13 cellular contexts compared by ENCODE assay signal in genomic region chr10:102492983-102493382, GRCh38. TPM values are rescaled to one million over a fixed set of nuclear protein-coding genes. Genes with fewer than 3 reads are reported as not detected.
DNase-seq lines count a peak whose midpoint lies in the region; ATAC-seq and TF ChIP-seq lines count a peak whose summit lies in the region.
"Had no signal": no experiment of that assay in that cellular context is flagged by ENCODE, and none has a peak within 500 bp of the region (broad histone marks: within the 10 kb centered on the region; RNA-seq: fewer than 3 reads in every experiment).

No MANE protein-coding gene starts in this region.

- H3K4me3 Mint-ChIP-seq in activated CD8-positive, alpha-beta memory T cell treated with anti-CD3 and anti-CD28 coated beads, Interleukin-2, amount 10 ng/mL, durations not matched to agents 7 days and 5 days, result no peak overlapping the region
- H3K4me3 Mint-ChIP-seq: activated T-helper 1 cell treated with anti-CD3 and anti-CD28 coated beads, Interleukin-12 subunit alpha, Interleukin-12 subunit beta, Interleukin-2, Interleukin-4 antibody, amounts not matched to agents 30 ng/mL and 10 ng/mL and 1 ng/mL, durations not matched to agents 14 hours and 24 hours and 36 hours; B cell; T-helper 2 cell treated with Interferon-gamma antibody and Interleukin-4, amounts not matched to agents 5 μg/mL and 100 μg/mL, for 36 hours had no signal

- peaks cover 12% of the 10 kb centered on the region for H3K4me1 Mint-ChIP-seq in activated CD8-positive, alpha-beta memory T cell treated with anti-CD3 and anti-CD28 coated beads, Interleukin-2, amount 10 ng/mL, durations not matched to agents 7 days and 5 days

- H3K9me3 ChIP-seq in lower lobe of right lung, result no peaks in the 10 kb centered on the region

- no peak for TF ChIP-seq CTCF in lower lobe of right lung (IDR thresholded peaks at IDR 0.05)

- no peaks in the 10 kb centered on the region for H3K9me3 Mint-ChIP-seq in activated CD8-positive, alpha-beta memory T cell treated with anti-CD3 and anti-CD28 coated beads, Interleukin-2, amount 10 ng/mL, durations not matched to agents 7 days and 5 days (ENCODE audit: low read depth)
- H3K9me3 Mint-ChIP-seq: activated T-helper 1 cell treated with anti-CD3 and anti-CD28 coated beads, Interleukin-12 subunit alpha, Interleukin-12 subunit beta, Interleukin-2, Interleukin-4 antibody, amounts not matched to agents 30 ng/mL and 10 ng/mL and 1 ng/mL, durations not matched to agents 14 hours and 24 hours and 36 hours; T-helper 2 cell treated with Interferon-gamma antibody and Interleukin-4, amounts not matched to agents 5 μg/mL and 100 μg/mL, for 36 hours had no signal

- H3K4me3 ChIP-seq in lower lobe of right lung, result no peak overlapping the region

- intact Hi-C loops in lower lobe of right lung (cut with DNase I), result no loop called here

- no peak for DNase-seq in activated CD8-positive, alpha-beta memory T cell treated with anti-CD3 and anti-CD28 coated beads, Interleukin-2, amount 10 ng/mL, durations not matched to agents 7 days and 5 days
- no peak for DNase-seq in activated CD8-positive, alpha-beta memory T cell treated with anti-CD3 and anti-CD28 coated beads, Interleukin-2, amount 50 U/mL, for 48 hours
- DNase-seq in cerebellar cortex (ENCODE audit: low spot score) (peak; percentile 62), lower lobe of right lung (no peak), GOT3 (lab: John Stamatoyannopoulos, UW) (no peak)
- DNase-seq: KG1; NK-92 treated with Interleukin-12 subunit alpha and Interleukin-12 subunit beta, amount 100 ng/mL, for 24 hours had no signal

- no peaks in the 10 kb centered on the region for H3K27me3 ChIP-seq in lower lobe of right lung (ENCODE audit: low read depth)

- peaks cover 7% of the 10 kb centered on the region for H3K36me3 Mint-ChIP-seq in activated CD8-positive, alpha-beta memory T cell treated with anti-CD3 and anti-CD28 coated beads, Interleukin-2, amount 10 ng/mL, durations not matched to agents 7 days and 5 days

- H3K27ac Mint-ChIP-seq in activated CD8-positive, alpha-beta memory T cell treated with anti-CD3 and anti-CD28 coated beads, Interleukin-2, amount 10 ng/mL, durations not matched to agents 7 days and 5 days, result peak overlapping the region; percentile 10
- H3K27ac Mint-ChIP-seq: activated T-helper 1 cell treated with anti-CD3 and anti-CD28 coated beads, Interleukin-12 subunit alpha, Interleukin-12 subunit beta, Interleukin-2, Interleukin-4 antibody, amounts not matched to agents 30 ng/mL and 10 ng/mL and 1 ng/mL, durations not matched to agents 14 hours and 24 hours and 36 hours; B cell had no signal

- H3K27ac ChIP-seq in lower lobe of right lung (peak overlapping the region; percentile 58), temporal lobe (ENCODE audit: low read depth, low read length) (peak overlapping the region; percentile 44)

- CTCF ChIA-PET in activated CD8-positive, alpha-beta memory T cell treated with anti-CD3 and anti-CD28 coated beads, Interleukin-2, amount 10 ng/mL, durations not matched to agents 7 days and 5 days (lab: Charles Lee), result no interaction called here

- H3K4me1 ChIP-seq in lower lobe of right lung, result peaks cover 47% of the 10 kb centered on the region

- ATAC-seq in activated CD8-positive, alpha-beta memory T cell treated with anti-CD3 and anti-CD28 coated beads, Interleukin-2, amount 10 ng/mL, durations not matched to agents 7 days and 5 days, result no peak
- ATAC-seq in lower lobe of right lung (peak; percentile 85 to 88), GM18907 (IDR thresholded peaks at IDR 0.05; ENCODE audit: unreplicated experiment) (no peak), GM18870 (IDR thresholded peaks at IDR 0.05; ENCODE audit: unreplicated experiment) (no peak)

- H3K36me3 ChIP-seq in lower lobe of right lung, result peaks cover 40% of the 10 kb centered on the region

- no peaks in the 10 kb centered on the region for H3K27me3 Mint-ChIP-seq in activated CD8-positive, alpha-beta memory T cell treated with anti-CD3 and anti-CD28 coated beads, Interleukin-2, amount 10 ng/mL, durations not matched to agents 7 days and 5 days
- H3K27me3 Mint-ChIP-seq: B cell had no signal

RNA-seq across cellular contexts. Expression of gene ACTR1A, which starts 9.5 kb away (rescaled TPM):
- total RNA-seq in activated CD8-positive, alpha-beta memory T cell treated with anti-CD3 and anti-CD28 coated beads, Interleukin-2, amount 10 ng/mL, durations not matched to agents 7 days and 5 days, result 10 to 100 TPM; 72.2 to 86.7 TPM
- total RNA-seq in lower lobe of right lung (88.0 TPM), temporal lobe (148 TPM)

RNA-seq across cellular contexts. Expression of gene SUFU, which starts 10.8 kb away (rescaled TPM):
- 10 to 100 TPM in 1 of 2 experiments, 1 to 10 TPM in 1; 9.8 to 12.9 TPM for total RNA-seq in activated CD8-positive, alpha-beta memory T cell treated with anti-CD3 and anti-CD28 coated beads, Interleukin-2, amount 10 ng/mL, durations not matched to agents 7 days and 5 days
- total RNA-seq in lower lobe of right lung (14.3 TPM), temporal lobe (7.1 TPM)

RNA-seq across cellular contexts. Expression of gene C10orf95, which starts 41.6 kb away (rescaled TPM):
- total RNA-seq in activated CD8-positive, alpha-beta memory T cell treated with anti-CD3 and anti-CD28 coated beads, Interleukin-2, amount 10 ng/mL, durations not matched to agents 7 days and 5 days, result under 1 TPM in 1 of 2 experiments, not detected in 1; 0.35 TPM
- total RNA-seq in lower lobe of right lung (5.7 TPM), temporal lobe (under 0.01 TPM)

Comparison
In these comparisons a context has a peak if more than half of its experiments do, and no peak if none do; other contexts are left out.
1. ATAC-seq: peak in lower lobe of right lung (2 of 2); none in activated CD8-positive, alpha-beta memory T cell treated with anti-CD3 and anti-CD28 coated beads, Interleukin-2, amount 10 ng/mL, durations not matched to agents 7 days and 5 days (single experiment), GM18907 (single experiment) and GM18870 (single experiment).